ENCODE assay signal across 11 cellular contexts in the genomic region with DNA sequence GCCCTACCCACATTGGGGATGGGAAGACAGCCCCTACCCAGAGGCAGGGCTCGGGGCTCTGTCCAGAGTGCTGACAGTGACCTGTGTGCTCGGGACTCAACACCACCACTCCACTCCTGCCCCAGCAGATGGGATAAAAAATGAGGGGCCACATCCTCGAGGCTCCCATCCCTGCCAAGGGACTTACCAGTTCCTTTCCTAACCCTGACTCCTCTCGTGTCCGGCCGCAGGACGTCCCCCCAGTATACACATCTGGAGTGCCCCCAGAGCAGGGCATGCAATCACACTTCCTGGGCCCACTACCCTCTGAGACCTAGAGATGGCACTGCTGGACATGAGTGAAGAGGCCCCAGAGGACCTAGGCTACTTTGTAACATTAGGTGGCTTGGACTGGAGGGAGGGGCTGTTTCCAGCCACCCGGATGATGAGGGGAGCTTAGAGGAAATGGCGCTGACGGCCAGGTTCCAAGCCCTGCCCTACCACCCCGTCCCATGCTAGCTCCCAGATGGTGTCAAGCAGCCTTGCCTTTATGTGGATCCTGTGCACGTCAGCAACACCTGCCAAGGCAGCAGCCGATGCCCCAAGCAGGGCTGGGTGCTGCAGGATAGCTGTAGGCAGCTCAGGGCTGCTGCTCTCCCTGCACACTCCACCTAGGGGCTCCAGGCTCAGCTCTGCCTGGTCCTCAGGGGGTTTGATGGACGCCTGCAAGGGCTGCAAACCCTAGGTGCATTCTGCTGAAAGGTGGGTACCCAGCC.
A peak's percentile ranks its signal among the peaks of the same experiment; 100 is the strongest.
DNase-seq lines count a peak whose midpoint lies in the region; ATAC-seq, FAIRE-seq and TF ChIP-seq lines count a peak whose summit lies in the region.
"Had no signal": no experiment of that assay in that cellular context is flagged by ENCODE, and none has a peak within 500 bp of the region (broad histone marks: within the 10 kb centered on the region; RNA-seq: fewer than 3 reads in every experiment).

No MANE protein-coding gene starts in this region.

- H3K4me3 Mint-ChIP-seq in neural progenitor cell: peak overlapping the region; percentile 19

- TF ChIP-seq CTCF in choroid plexus epithelial cell (conservative IDR thresholded peaks at IDR 0.05; ENCODE audit: low read depth, low read length) (peak; percentile 19), neural progenitor cell (IDR thresholded peaks at IDR 0.05) (peak; percentile 44)

- no peak for FAIRE-seq in HTR-8/SVneo (lab: Jason Lieb, UNC)
- FAIRE-seq: islet of Langerhans had no signal

- no peaks in the 10 kb centered on the region for H3K79me2 ChIP-seq in neural progenitor cell (ENCODE audit: low read depth)

- H3K9me3 ChIP-seq in neural progenitor cell (ENCODE audit: low read depth): no peaks in the 10 kb centered on the region
- H3K9me3 ChIP-seq: tibial artery had no signal

- ATAC-seq in HG03280 (IDR thresholded peaks at IDR 0.05; ENCODE audit: unreplicated experiment): no peak

- no peak overlapping the region for H2AFZ ChIP-seq in neural progenitor cell (replicated peaks)

- no peak overlapping the region for H3K27ac ChIP-seq in neural progenitor cell
- H3K27ac ChIP-seq: coronary artery, tibial artery had no signal

- peaks cover 37% of the 10 kb centered on the region for H4K20me1 ChIP-seq in neural progenitor cell (ENCODE audit: low read depth)

- H3K27ac Mint-ChIP-seq in neural progenitor cell: no peak overlapping the region

- peaks cover 10% of the 10 kb centered on the region for H3F3A ChIP-seq in neural progenitor cell (ENCODE audit: low read depth)

- no peak overlapping the region for H3K9ac ChIP-seq in neural progenitor cell

- H3K36me3 Mint-ChIP-seq in neural progenitor cell: peaks cover 5% of the 10 kb centered on the region

- H3K4me1 Mint-ChIP-seq in neural progenitor cell: peaks cover 3% of the 10 kb centered on the region

- H3K27me3 Mint-ChIP-seq in neural progenitor cell (ENCODE audit: insufficient read depth, low read depth): peaks cover 11% of the 10 kb centered on the region

- peak; percentile 53 for DNase-seq in NCI-H2107 treated with DMSO at 0.1 percent for 48 hours (lab: John Stamatoyannopoulos, UW; ENCODE audit: unreplicated experiment)
- no peak for DNase-seq in NCI-H2107 (lab: John Stamatoyannopoulos, UW)
- DNase-seq in NCI-H2171 (lab: John Stamatoyannopoulos, UW): peak; percentile 77
- DNase-seq in choroid plexus epithelial cell (ENCODE audit: low read depth): peak; percentile 11
- peak; percentile 81 for DNase-seq in neural progenitor cell (ENCODE audit: low spot score)
- no peak for DNase-seq in HTR-8/SVneo (ENCODE audit: insufficient read length, low spot score)
- DNase-seq in COLO829 (ENCODE audit: low spot score): no peak
- DNase-seq: tibial artery had no signal

- H3K27me3 ChIP-seq in neural progenitor cell: peaks cover 17% of the 10 kb centered on the region

- no peak overlapping the region for H3K4me2 ChIP-seq in neural progenitor cell

- H3K36me3 ChIP-seq in neural progenitor cell: no peaks in the 10 kb centered on the region

- H3K4me3 ChIP-seq in choroid plexus epithelial cell (ENCODE audit: low read depth, low read length) (no peak overlapping the region), neural progenitor cell (no peak overlapping the region)
- H3K4me3 ChIP-seq: coronary artery, tibial artery had no signal

- no peaks in the 10 kb centered on the region for H3K4me1 ChIP-seq in neural progenitor cell
- H3K4me1 ChIP-seq: tibial artery had no signal

- no peaks in the 10 kb centered on the region for H3K9me3 Mint-ChIP-seq in neural progenitor cell

Comparison
In these comparisons a context has a peak if more than half of its experiments do, and no peak if none do; other contexts are left out.
1. DNase-seq: peak in NCI-H2107 treated with DMSO at 0.1 percent for 48 hours (single experiment), NCI-H2171 (single experiment), choroid plexus epithelial cell (single experiment) and neural progenitor cell (single experiment); none in NCI-H2107 (single experiment), HTR-8/SVneo (single experiment) and COLO829 (single experiment).